Comparison of ENCODE assay signal across 1 cellular context in the genomic region with DNA sequence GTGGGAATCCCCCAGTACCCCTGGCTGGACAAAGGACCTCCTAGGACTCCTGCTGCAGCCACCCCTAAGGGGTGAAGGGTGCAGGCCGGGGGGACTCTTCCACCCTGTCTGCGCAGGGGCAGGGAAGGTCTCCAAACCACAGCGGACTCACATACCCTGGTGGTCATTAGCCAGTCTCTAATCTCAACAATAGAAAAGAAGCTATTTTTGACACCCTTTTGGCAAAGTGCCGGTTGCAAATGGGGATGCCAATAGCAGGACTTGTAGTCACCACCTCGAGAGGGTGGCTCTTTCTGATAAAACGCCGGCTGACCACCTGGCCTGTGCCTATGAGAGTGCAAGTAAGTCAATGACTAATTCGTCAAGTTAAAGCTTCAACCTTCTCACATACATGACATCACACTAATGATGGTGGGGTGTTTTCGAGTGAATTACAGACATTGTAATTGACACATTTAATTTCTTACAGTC.
TF ChIP-seq lines count a peak whose summit lies in the region.

No MANE protein-coding gene starts in this region.

TF ChIP-seq in HepG2, 621 proteins besides CTCF, POLR2A, EP300 and RAD21 (continued from another document and continues in another):
- TF ChIP-seq, protein P1, sequence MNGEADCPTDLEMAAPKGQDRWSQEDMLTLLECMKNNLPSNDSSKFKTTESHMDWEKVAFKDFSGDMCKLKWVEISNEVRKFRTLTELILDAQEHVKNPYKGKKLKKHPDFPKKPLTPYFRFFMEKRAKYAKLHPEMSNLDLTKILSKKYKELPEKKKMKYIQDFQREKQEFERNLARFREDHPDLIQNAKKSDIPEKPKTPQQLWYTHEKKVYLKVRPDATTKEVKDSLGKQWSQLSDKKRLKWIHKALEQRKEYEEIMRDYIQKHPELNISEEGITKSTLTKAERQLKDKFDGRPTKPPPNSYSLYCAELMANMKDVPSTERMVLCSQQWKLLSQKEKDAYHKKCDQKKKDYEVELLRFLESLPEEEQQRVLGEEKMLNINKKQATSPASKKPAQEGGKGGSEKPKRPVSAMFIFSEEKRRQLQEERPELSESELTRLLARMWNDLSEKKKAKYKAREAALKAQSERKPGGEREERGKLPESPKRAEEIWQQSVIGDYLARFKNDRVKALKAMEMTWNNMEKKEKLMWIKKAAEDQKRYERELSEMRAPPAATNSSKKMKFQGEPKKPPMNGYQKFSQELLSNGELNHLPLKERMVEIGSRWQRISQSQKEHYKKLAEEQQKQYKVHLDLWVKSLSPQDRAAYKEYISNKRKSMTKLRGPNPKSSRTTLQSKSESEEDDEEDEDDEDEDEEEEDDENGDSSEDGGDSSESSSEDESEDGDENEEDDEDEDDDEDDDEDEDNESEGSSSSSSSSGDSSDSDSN (CRISPR knock-in tag; IDR thresholded peaks at IDR 0.05), result no peak
- TF ChIP-seq, protein P2, sequence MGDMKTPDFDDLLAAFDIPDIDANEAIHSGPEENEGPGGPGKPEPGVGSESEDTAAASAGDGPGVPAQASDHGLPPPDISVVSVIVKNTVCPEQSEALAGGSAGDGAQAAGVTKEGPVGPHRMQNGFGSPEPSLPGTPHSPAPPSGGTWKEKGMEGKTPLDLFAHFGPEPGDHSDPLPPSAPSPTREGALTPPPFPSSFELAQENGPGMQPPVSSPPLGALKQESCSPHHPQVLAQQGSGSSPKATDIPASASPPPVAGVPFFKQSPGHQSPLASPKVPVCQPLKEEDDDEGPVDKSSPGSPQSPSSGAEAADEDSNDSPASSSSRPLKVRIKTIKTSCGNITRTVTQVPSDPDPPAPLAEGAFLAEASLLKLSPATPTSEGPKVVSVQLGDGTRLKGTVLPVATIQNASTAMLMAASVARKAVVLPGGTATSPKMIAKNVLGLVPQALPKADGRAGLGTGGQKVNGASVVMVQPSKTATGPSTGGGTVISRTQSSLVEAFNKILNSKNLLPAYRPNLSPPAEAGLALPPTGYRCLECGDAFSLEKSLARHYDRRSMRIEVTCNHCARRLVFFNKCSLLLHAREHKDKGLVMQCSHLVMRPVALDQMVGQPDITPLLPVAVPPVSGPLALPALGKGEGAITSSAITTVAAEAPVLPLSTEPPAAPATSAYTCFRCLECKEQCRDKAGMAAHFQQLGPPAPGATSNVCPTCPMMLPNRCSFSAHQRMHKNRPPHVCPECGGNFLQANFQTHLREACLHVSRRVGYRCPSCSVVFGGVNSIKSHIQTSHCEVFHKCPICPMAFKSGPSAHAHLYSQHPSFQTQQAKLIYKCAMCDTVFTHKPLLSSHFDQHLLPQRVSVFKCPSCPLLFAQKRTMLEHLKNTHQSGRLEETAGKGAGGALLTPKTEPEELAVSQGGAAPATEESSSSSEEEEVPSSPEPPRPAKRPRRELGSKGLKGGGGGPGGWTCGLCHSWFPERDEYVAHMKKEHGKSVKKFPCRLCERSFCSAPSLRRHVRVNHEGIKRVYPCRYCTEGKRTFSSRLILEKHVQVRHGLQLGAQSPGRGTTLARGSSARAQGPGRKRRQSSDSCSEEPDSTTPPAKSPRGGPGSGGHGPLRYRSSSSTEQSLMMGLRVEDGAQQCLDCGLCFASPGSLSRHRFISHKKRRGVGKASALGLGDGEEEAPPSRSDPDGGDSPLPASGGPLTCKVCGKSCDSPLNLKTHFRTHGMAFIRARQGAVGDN (CRISPR knock-in tag; IDR thresholded peaks at IDR 0.05), result peak; percentile 34; the same call in 1 of the 2 replicates
- peak; percentile 62; the same call in 1 of the 2 replicates for TF ChIP-seq NAIF1 (CRISPR knock-in tag; IDR thresholded peaks at IDR 0.05; ENCODE audit: borderline replicate concordance)
- TF ChIP-seq MZF1 (CRISPR knock-in tag; IDR thresholded peaks at IDR 0.05; ENCODE audit: borderline replicate concordance), result no peak
- TF ChIP-seq XRCC5 (optimal IDR thresholded peaks at IDR 0.05; ENCODE audit: low read length), result no peak
- no peak for TF ChIP-seq KMT2B (CRISPR knock-in tag; IDR thresholded peaks at IDR 0.05)
- TF ChIP-seq HMG20A (CRISPR knock-in tag; IDR thresholded peaks at IDR 0.05; ENCODE audit: borderline replicate concordance), result no peak
- TF ChIP-seq PTBP1 (IDR thresholded peaks at IDR 0.05; ENCODE audit: low read depth, low read length, poor library complexity, severe bottlenecking), result no peak
- no peak for TF ChIP-seq ZNF451 (CRISPR knock-in tag; IDR thresholded peaks at IDR 0.05)
- TF ChIP-seq, protein P3, sequence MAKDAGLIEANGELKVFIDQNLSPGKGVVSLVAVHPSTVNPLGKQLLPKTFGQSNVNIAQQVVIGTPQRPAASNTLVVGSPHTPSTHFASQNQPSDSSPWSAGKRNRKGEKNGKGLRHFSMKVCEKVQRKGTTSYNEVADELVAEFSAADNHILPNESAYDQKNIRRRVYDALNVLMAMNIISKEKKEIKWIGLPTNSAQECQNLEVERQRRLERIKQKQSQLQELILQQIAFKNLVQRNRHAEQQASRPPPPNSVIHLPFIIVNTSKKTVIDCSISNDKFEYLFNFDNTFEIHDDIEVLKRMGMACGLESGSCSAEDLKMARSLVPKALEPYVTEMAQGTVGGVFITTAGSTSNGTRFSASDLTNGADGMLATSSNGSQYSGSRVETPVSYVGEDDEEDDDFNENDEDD (CRISPR knock-in tag; IDR thresholded peaks at IDR 0.05; ENCODE audit: borderline replicate concordance), result no peak
- no peak for TF ChIP-seq HNF4A (CRISPR knock-in tag; IDR thresholded peaks at IDR 0.05)
- peak; percentile 29; the same call in 1 of the 2 replicates for TF ChIP-seq ATF7 (IDR thresholded peaks at IDR 0.05)
- TF ChIP-seq ATF7 (CRISPR knock-in tag; IDR thresholded peaks at IDR 0.05), result no peak
- TF ChIP-seq ZNF501 (CRISPR knock-in tag; IDR thresholded peaks at IDR 0.05), result 0 out of 2 replicates have a peak, but pooled peaks have one; percentile 24
- TF ChIP-seq TRIM24 (CRISPR knock-in tag; IDR thresholded peaks at IDR 0.05), result no peak
- no peak for TF ChIP-seq AGO2 (optimal IDR thresholded peaks at IDR 0.05; ENCODE audit: low read depth, low read length)
- TF ChIP-seq, protein P4, sequence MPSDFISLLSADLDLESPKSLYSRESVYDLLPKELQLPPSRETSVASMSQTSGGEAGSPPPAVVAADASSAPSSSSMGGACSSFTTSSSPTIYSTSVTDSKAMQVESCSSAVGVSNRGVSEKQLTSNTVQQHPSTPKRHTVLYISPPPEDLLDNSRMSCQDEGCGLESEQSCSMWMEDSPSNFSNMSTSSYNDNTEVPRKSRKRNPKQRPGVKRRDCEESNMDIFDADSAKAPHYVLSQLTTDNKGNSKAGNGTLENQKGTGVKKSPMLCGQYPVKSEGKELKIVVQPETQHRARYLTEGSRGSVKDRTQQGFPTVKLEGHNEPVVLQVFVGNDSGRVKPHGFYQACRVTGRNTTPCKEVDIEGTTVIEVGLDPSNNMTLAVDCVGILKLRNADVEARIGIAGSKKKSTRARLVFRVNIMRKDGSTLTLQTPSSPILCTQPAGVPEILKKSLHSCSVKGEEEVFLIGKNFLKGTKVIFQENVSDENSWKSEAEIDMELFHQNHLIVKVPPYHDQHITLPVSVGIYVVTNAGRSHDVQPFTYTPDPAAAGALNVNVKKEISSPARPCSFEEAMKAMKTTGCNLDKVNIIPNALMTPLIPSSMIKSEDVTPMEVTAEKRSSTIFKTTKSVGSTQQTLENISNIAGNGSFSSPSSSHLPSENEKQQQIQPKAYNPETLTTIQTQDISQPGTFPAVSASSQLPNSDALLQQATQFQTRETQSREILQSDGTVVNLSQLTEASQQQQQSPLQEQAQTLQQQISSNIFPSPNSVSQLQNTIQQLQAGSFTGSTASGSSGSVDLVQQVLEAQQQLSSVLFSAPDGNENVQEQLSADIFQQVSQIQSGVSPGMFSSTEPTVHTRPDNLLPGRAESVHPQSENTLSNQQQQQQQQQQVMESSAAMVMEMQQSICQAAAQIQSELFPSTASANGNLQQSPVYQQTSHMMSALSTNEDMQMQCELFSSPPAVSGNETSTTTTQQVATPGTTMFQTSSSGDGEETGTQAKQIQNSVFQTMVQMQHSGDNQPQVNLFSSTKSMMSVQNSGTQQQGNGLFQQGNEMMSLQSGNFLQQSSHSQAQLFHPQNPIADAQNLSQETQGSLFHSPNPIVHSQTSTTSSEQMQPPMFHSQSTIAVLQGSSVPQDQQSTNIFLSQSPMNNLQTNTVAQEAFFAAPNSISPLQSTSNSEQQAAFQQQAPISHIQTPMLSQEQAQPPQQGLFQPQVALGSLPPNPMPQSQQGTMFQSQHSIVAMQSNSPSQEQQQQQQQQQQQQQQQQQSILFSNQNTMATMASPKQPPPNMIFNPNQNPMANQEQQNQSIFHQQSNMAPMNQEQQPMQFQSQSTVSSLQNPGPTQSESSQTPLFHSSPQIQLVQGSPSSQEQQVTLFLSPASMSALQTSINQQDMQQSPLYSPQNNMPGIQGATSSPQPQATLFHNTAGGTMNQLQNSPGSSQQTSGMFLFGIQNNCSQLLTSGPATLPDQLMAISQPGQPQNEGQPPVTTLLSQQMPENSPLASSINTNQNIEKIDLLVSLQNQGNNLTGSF (CRISPR knock-in tag; IDR thresholded peaks at IDR 0.05), result no peak
- no peak for TF ChIP-seq NFKB2 (CRISPR knock-in tag; IDR thresholded peaks at IDR 0.05; ENCODE audit: borderline replicate concordance)
- no peak for TF ChIP-seq THYN1 (CRISPR knock-in tag; IDR thresholded peaks at IDR 0.05; ENCODE audit: borderline replicate concordance, low read depth)
- TF ChIP-seq NRL (CRISPR knock-in tag; IDR thresholded peaks at IDR 0.05; ENCODE audit: borderline replicate concordance), result 0 out of 2 replicates have a peak, but pooled peaks have one; percentile 49
- TF ChIP-seq JUND (CRISPR knock-in tag; IDR thresholded peaks at IDR 0.05), result no peak
- TF ChIP-seq, protein P5, sequence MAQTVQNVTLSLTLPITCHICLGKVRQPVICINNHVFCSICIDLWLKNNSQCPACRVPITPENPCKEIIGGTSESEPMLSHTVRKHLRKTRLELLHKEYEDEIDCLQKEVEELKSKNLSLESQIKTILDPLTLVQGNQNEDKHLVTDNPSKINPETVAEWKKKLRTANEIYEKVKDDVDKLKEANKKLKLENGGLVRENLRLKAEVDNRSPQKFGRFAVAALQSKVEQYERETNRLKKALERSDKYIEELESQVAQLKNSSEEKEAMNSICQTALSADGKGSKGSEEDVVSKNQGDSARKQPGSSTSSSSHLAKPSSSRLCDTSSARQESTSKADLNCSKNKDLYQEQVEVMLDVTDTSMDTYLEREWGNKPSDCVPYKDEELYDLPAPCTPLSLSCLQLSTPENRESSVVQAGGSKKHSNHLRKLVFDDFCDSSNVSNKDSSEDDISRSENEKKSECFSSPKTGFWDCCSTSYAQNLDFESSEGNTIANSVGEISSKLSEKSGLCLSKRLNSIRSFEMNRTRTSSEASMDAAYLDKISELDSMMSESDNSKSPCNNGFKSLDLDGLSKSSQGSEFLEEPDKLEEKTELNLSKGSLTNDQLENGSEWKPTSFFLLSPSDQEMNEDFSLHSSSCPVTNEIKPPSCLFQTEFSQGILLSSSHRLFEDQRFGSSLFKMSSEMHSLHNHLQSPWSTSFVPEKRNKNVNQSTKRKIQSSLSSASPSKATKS (CRISPR knock-in tag; IDR thresholded peaks at IDR 0.05), result 0 out of 2 replicates have a peak, but pooled peaks have one; percentile 58
- no peak for TF ChIP-seq SIX4 (CRISPR knock-in tag; IDR thresholded peaks at IDR 0.05)
- TF ChIP-seq, protein P6, sequence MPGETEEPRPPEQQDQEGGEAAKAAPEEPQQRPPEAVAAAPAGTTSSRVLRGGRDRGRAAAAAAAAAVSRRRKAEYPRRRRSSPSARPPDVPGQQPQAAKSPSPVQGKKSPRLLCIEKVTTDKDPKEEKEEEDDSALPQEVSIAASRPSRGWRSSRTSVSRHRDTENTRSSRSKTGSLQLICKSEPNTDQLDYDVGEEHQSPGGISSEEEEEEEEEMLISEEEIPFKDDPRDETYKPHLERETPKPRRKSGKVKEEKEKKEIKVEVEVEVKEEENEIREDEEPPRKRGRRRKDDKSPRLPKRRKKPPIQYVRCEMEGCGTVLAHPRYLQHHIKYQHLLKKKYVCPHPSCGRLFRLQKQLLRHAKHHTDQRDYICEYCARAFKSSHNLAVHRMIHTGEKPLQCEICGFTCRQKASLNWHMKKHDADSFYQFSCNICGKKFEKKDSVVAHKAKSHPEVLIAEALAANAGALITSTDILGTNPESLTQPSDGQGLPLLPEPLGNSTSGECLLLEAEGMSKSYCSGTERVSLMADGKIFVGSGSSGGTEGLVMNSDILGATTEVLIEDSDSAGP (CRISPR knock-in tag; IDR thresholded peaks at IDR 0.05; ENCODE audit: borderline replicate concordance), result 0 out of 2 replicates have a peak, but pooled peaks have one; percentile 31
- 0 out of 2 replicates have a peak, but pooled peaks have one; percentile 13 for TF ChIP-seq ZNF225 (CRISPR knock-in tag; IDR thresholded peaks at IDR 0.05)
- TF ChIP-seq FOSL2 (CRISPR knock-in tag; IDR thresholded peaks at IDR 0.05), result no peak
- TF ChIP-seq, protein P7, sequence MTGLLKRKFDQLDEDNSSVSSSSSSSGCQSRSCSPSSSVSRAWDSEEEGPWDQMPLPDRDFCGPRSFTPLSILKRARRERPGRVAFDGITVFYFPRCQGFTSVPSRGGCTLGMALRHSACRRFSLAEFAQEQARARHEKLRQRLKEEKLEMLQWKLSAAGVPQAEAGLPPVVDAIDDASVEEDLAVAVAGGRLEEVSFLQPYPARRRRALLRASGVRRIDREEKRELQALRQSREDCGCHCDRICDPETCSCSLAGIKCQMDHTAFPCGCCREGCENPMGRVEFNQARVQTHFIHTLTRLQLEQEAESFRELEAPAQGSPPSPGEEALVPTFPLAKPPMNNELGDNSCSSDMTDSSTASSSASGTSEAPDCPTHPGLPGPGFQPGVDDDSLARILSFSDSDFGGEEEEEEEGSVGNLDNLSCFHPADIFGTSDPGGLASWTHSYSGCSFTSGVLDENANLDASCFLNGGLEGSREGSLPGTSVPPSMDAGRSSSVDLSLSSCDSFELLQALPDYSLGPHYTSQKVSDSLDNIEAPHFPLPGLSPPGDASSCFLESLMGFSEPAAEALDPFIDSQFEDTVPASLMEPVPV (CRISPR knock-in tag; IDR thresholded peaks at IDR 0.05), result no peak
- TF ChIP-seq, protein P8, sequence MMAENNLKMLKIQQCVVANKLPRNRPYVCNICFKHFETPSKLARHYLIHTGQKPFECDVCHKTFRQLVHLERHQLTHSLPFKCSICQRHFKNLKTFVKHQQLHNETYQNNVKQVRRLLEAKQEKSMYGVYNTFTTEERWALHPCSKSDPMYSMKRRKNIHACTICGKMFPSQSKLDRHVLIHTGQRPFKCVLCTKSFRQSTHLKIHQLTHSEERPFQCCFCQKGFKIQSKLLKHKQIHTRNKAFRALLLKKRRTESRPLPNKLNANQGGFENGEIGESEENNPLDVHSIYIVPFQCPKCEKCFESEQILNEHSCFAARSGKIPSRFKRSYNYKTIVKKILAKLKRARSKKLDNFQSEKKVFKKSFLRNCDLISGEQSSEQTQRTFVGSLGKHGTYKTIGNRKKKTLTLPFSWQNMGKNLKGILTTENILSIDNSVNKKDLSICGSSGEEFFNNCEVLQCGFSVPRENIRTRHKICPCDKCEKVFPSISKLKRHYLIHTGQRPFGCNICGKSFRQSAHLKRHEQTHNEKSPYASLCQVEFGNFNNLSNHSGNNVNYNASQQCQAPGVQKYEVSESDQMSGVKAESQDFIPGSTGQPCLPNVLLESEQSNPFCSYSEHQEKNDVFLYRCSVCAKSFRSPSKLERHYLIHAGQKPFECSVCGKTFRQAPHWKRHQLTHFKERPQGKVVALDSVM (CRISPR knock-in tag; IDR thresholded peaks at IDR 0.05), result 0 out of 2 replicates have a peak, but pooled peaks have one; percentile 19
